Comparison of ENCODE assay signal across 9 cellular contexts in the genomic region with DNA sequence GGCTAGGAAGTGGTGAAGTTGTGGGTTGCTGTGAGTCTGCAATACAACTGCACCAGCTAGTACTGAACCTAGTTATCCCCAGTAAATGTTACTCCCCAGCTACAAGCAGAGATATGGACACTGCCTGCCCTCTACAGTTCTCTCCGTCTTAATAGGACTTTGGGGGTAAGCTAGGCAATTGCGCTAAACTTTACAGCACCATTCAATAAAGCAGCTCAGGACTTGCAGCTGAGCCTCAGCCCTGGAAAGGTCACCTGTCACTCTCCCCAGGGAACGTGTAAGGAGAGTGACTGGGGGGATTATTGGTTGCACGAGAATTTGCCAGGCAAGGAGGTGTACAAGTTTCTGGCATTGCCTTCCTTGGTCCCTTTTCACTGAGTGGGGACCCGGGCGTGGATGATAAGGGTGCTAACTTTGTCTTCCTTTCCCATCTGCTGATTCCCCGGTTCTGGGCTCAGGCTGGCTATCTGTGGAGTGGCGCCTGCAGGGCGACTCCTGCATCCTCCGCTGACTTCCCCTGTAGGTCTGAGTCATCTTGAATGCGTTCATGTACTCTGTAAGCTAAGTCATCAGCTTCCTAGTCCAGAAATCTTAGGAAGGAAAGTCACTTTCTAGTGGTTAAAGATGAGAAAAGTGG.
DNase-seq lines count a peak whose midpoint lies in the region; ATAC-seq, FAIRE-seq and TF ChIP-seq lines count a peak whose summit lies in the region.
"Had no signal": no experiment of that assay in that cellular context is flagged by ENCODE, and none has a peak within 500 bp of the region (broad histone marks: within the 10 kb centered on the region; RNA-seq: fewer than 3 reads in every experiment).

No MANE protein-coding gene starts in this region.

- H4K20me1 ChIP-seq in astrocyte (ENCODE audit: insufficient read depth, low read length) = no peaks in the 10 kb centered on the region

- H3K4me1 ChIP-seq in astrocyte (ENCODE audit: insufficient read depth, low read length) (peaks cover 10% of the 10 kb centered on the region), neuronal stem cell (ENCODE audit: control insufficient read depth in 2 of 2, insufficient read depth in 1 of 2, low read depth in 1 of 2, low read length in 2 of 2) (no peaks in the 10 kb centered on the region), esophagus squamous epithelium (no peaks in the 10 kb centered on the region)
- H3K4me1 ChIP-seq: suprapubic skin had no signal

- no peak overlapping the region for H3K4ac ChIP-seq in neuronal stem cell (ENCODE audit: low read length)

- H3K23ac ChIP-seq in neuronal stem cell (ENCODE audit: low read depth, low read length, poor library complexity) = no peak overlapping the region

- H3K27ac ChIP-seq in astrocyte (ENCODE audit: low read depth, low read length) = no peak overlapping the region
- H3K27ac ChIP-seq in neuronal stem cell (replicated peaks; ENCODE audit: low read length) = no peak overlapping the region
- H3K27ac ChIP-seq in esophagus squamous epithelium = no peak overlapping the region
- H3K27ac ChIP-seq: suprapubic skin had no signal

- no peak overlapping the region for H2BK12ac ChIP-seq in neuronal stem cell (ENCODE audit: low read length)

- no peak overlapping the region for H3K9ac ChIP-seq in astrocyte (ENCODE audit: low read length)
- H3K9ac ChIP-seq in neuronal stem cell (ENCODE audit: low read depth, low read length, poor library complexity) = no peak overlapping the region

- no peak overlapping the region for H4K91ac ChIP-seq in neuronal stem cell (ENCODE audit: low read depth, low read length, poor library complexity)

- H3K9me3 ChIP-seq in astrocyte (ENCODE audit: insufficient read depth, low read depth, low read length) (no peaks in the 10 kb centered on the region), neuronal stem cell (replicated peaks in 1 of 2; ENCODE audit: control insufficient read depth in 2 of 2, insufficient read depth in 1 of 2, low read depth in 1 of 2, low read length in 2 of 2) (no peaks in the 10 kb centered on the region), esophagus squamous epithelium (no peaks in the 10 kb centered on the region)
- H3K9me3 ChIP-seq: suprapubic skin had no signal

- TF ChIP-seq POLR2A in esophagus squamous epithelium (IDR thresholded peaks at IDR 0.05) = no peak

- no CpG with 5 or more reads among the region's 11 CpGs for WGBS in neuronal stem cell (ENCODE audit: extremely low coverage in 2 of 2, insufficient read length in 2 of 2, insufficient replicate concordance in 1 of 2), 2 donors
- 43 to 50% methylated on average over 8 to 11 of the region's 11 CpGs for WGBS in esophagus squamous epithelium, 2 donors

- no peak overlapping the region for H2BK15ac ChIP-seq in neuronal stem cell (ENCODE audit: low read length)

- peak; percentile 53 for DNase-seq in CD1c-positive myeloid dendritic cell (ENCODE audit: extremely low spot score)
- DNase-seq in Kasumi-1 (lab: John Stamatoyannopoulos, UW) = peak; percentile 52 to 58
- DNase-seq in astrocyte (ENCODE audit: low read depth) = peak; percentile 77
- no peak for DNase-seq in left lobe of liver (ENCODE audit: low spot score)
- no peak for DNase-seq in D341Med (ENCODE audit: low spot score)
- no peak for DNase-seq in GM10248 (ENCODE audit: extremely low spot score)
- DNase-seq in neuronal stem cell (ENCODE audit: low spot score) = no peak
- DNase-seq in esophagus squamous epithelium (lab: John Stamatoyannopoulos, UW) = no peak

- H3K4me3 Mint-ChIP-seq in astrocyte (ENCODE audit: unreplicated experiment) = peak overlapping the region; percentile 15

- peaks cover 19% of the 10 kb centered on the region for H3K27me3 Mint-ChIP-seq in astrocyte (ENCODE audit: low read depth, unreplicated experiment)

- POLR2A ChIA-PET in GM10248 (lab: Yijun Ruan, JAX) = no interaction called here

- peak; percentile 52 for ATAC-seq in left lobe of liver

- intact Hi-C loops in esophagus squamous epithelium (cut with DNase I) = no loop called here

- H3K9me3 Mint-ChIP-seq in astrocyte (ENCODE audit: unreplicated experiment) = peaks cover 2% of the 10 kb centered on the region

- no peak overlapping the region for H4K8ac ChIP-seq in neuronal stem cell (ENCODE audit: low read depth, low read length)

- no peak overlapping the region for H3K4me3 ChIP-seq in astrocyte (ENCODE audit: insufficient read depth, low read depth, low read length)
- no peak overlapping the region for H3K4me3 ChIP-seq in neuronal stem cell (ENCODE audit: low read length in 2 of 2)
- no peak overlapping the region for H3K4me3 ChIP-seq in esophagus squamous epithelium
- H3K4me3 ChIP-seq: suprapubic skin had no signal

- FAIRE-seq in astrocyte (lab: Jason Lieb, UNC) = peak; percentile 80

- H3K36me3 ChIP-seq in astrocyte (ENCODE audit: insufficient read depth, low read length) (no peaks in the 10 kb centered on the region), neuronal stem cell (replicated peaks in 1 of 2; ENCODE audit: control insufficient read depth in 2 of 2, insufficient read depth in 2 of 2, low read length in 2 of 2) (no peaks in the 10 kb centered on the region), esophagus squamous epithelium (peaks cover 0 to 77% (median 0%) of the 10 kb centered on the region in 3 donors)
- H3K36me3 ChIP-seq: suprapubic skin had no signal

- no peaks in the 10 kb centered on the region for H3K79me1 ChIP-seq in neuronal stem cell (ENCODE audit: low read depth, low read length)

- H3K27me3 ChIP-seq in astrocyte (ENCODE audit: insufficient read depth, low read length) = no peaks in the 10 kb centered on the region
- H3K27me3 ChIP-seq in neuronal stem cell (ENCODE audit: control insufficient read depth in 3 of 3, insufficient read depth in 3 of 3, low read depth in 1 of 3, low read length in 3 of 3) = no peaks in the 10 kb centered on the region
- H3K27me3 ChIP-seq in esophagus squamous epithelium = no peaks in the 10 kb centered on the region

- no peak overlapping the region for H2BK5ac ChIP-seq in neuronal stem cell (ENCODE audit: low read length)

- H2AK5ac ChIP-seq in neuronal stem cell (ENCODE audit: low read depth, low read length) = no peak overlapping the region

- no peaks in the 10 kb centered on the region for H3K79me2 ChIP-seq in astrocyte (ENCODE audit: insufficient read depth, low read length)

- peaks cover 29% of the 10 kb centered on the region for H3K36me3 Mint-ChIP-seq in astrocyte (ENCODE audit: low read depth, unreplicated experiment)

- H3K27ac Mint-ChIP-seq in astrocyte (ENCODE audit: unreplicated experiment) = peak overlapping the region; percentile 69

- TF ChIP-seq CTCF in astrocyte (IDR thresholded peaks at IDR 0.05; ENCODE audit: insufficient read depth, low read depth, low read length) (no peak), GM10248 (IDR thresholded peaks at IDR 0.05; ENCODE audit: control extremely low read depth, extremely low read depth, low read depth, missing control alignments) (no peak), esophagus squamous epithelium (IDR thresholded peaks at IDR 0.05) (no peak)

- no peak overlapping the region for H2AFZ ChIP-seq in astrocyte (ENCODE audit: low read depth, low read length)
- no peak overlapping the region for H2AFZ ChIP-seq in neuronal stem cell (ENCODE audit: low read length)

- H3K4me1 Mint-ChIP-seq in astrocyte (ENCODE audit: low read depth, unreplicated experiment) = peaks cover 16% of the 10 kb centered on the region

- no peak overlapping the region for H2BK120ac ChIP-seq in neuronal stem cell (ENCODE audit: low read depth, low read length)

- H3K4me2 ChIP-seq in astrocyte (ENCODE audit: low read length) (peak overlapping the region; percentile 26), neuronal stem cell (ENCODE audit: insufficient read depth, low read length, poor library complexity, severe bottlenecking) (no peak overlapping the region)

- H3K14ac ChIP-seq in neuronal stem cell (ENCODE audit: low read length) = no peak overlapping the region

- CTCF ChIA-PET in GM10248 (lab: Yijun Ruan, JAX) = interaction anchor here (1.2 to 6.8 kb wide), 4 partner anchors 17 to 286 kb away, joined by 3 to 71 read pairs (median 10); no protein-coding TSS in a partner anchor

- H3K18ac ChIP-seq in neuronal stem cell (ENCODE audit: low read length) = no peak overlapping the region

Comparison
In these comparisons a context has a peak if more than half of its experiments do, and no peak if none do; other contexts are left out.
1. DNase-seq: peak in CD1c-positive myeloid dendritic cell (single experiment), Kasumi-1 (2 of 2) and astrocyte (single experiment); none in left lobe of liver (single experiment), D341Med (single experiment), GM10248 (single experiment), neuronal stem cell (single experiment) and esophagus squamous epithelium (single experiment).